Comparison of ENCODE assay signal across 14 cellular contexts in genomic region chr10:4266387-4267083, GRCh38.
DNase-seq lines count a peak whose midpoint lies in the region; ATAC-seq and TF ChIP-seq lines count a peak whose summit lies in the region.
"Had no signal": no experiment of that assay in that cellular context is flagged by ENCODE, and none has a peak within 500 bp of the region (broad histone marks: within the 10 kb centered on the region; RNA-seq: fewer than 3 reads in every experiment).

No MANE protein-coding gene starts in this region.

- H3K4me3 ChIP-seq in epithelial cell of esophagus (ENCODE audit: low read length) (no peak overlapping the region), right lobe of liver (no peak overlapping the region)
- H3K4me3 ChIP-seq: HAP-1, MG63 had no signal

- WGBS in right lobe of liver (ENCODE audit: insufficient coverage, low coverage, low lambda C conversion rate, missing lambda C conversion rate), result 46% methylated on average over 4 of the region's 4 CpGs

- peaks cover 0 to 10% (median 0%) of the 10 kb centered on the region in 4 donors for H3K4me1 ChIP-seq in right lobe of liver
- H3K4me1 ChIP-seq: HAP-1 had no signal

- no peak overlapping the region for H3K27ac ChIP-seq in right lobe of liver
- H3K27ac ChIP-seq: brain microvascular endothelial cell had no signal

- H3K9me3 ChIP-seq in right lobe of liver, result no peaks in the 10 kb centered on the region
- H3K9me3 ChIP-seq: HAP-1, MG63 had no signal

- DNase-seq in AG08395 (ENCODE audit: low spot score), result peak; percentile 20
- peak; percentile 70 for DNase-seq in NOMO-1 treated with DMSO at 0.1 percent for 48 hours (lab: John Stamatoyannopoulos, UW; ENCODE audit: unreplicated experiment)
- DNase-seq in epithelial cell of esophagus (ENCODE audit: low read depth), result peak; percentile 71
- DNase-seq in right lobe of liver, result no peak
- no peak for DNase-seq in cerebellar cortex (ENCODE audit: low spot score)
- no peak for DNase-seq in NCI-H146 (lab: John Stamatoyannopoulos, UW)
- DNase-seq in amygdala (lab: John Stamatoyannopoulos, UW), result no peak
- DNase-seq: activated CD4-positive, alpha-beta memory T cell treated with anti-CD3 and anti-CD28 coated beads for 36 hours; brain microvascular endothelial cell; MG63; NCI-H2227 treated with DMSO at 0.1 percent for 48 hours; posterior cingulate gyrus had no signal

- ATAC-seq in right lobe of liver (peak in 3 of 4 donors; percentile 33 to 49 (median 46)), HG02970 (IDR thresholded peaks at IDR 0.05; ENCODE audit: low FRiP score, unreplicated experiment) (no peak)

- no peaks in the 10 kb centered on the region for H3K27me3 ChIP-seq in right lobe of liver
- H3K27me3 ChIP-seq: brain microvascular endothelial cell, MG63 had no signal

- intact Hi-C loops in right lobe of liver (cut with DNase I), result no loop called here

- TF ChIP-seq POLR2A in right lobe of liver (IDR thresholded peaks at IDR 0.05), result no peak

- H3K36me3 ChIP-seq in right lobe of liver, result no peaks in the 10 kb centered on the region
- H3K36me3 ChIP-seq: brain microvascular endothelial cell, HAP-1, MG63 had no signal

- TF ChIP-seq CTCF in epithelial cell of esophagus (IDR thresholded peaks at IDR 0.05; ENCODE audit: insufficient read depth, low read depth, low read length, missing control alignments), result no peak
- no peak for TF ChIP-seq CTCF in right lobe of liver (IDR thresholded peaks at IDR 0.05)

Comparison
In these comparisons a context has a peak if more than half of its experiments do, and no peak if none do; other contexts are left out.
1. DNase-seq: peak in AG08395 (single experiment), NOMO-1 treated with DMSO at 0.1 percent for 48 hours (single experiment) and epithelial cell of esophagus (single experiment); none in right lobe of liver (0 of 3), cerebellar cortex (single experiment), NCI-H146 (single experiment) and amygdala (0 of 56).